ENCODE assay signal across 10 cellular contexts in the genomic region with DNA sequence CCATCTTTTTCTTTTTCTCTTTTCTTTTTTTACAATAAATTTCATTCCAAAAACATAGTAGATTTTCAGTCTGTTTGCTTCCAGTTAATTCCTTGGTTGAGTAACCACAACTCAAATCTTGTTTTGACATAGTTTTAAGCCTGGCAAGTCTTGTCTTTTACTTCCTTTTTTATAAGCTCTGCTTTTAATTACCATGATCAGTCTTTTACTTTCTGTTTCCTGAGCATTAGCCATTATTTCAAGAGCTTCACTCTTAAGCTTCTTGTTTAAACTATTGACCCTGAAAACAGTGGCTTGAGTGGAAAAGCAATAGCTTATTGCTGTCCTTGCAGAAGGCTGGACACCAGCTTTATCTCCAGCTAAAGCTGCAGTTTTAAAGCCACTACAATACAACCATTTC.
A peak's percentile ranks its signal among the peaks of the same experiment; 100 is the strongest.
DNase-seq lines count a peak whose midpoint lies in the region; ATAC-seq and TF ChIP-seq lines count a peak whose summit lies in the region.
"Had no signal": no experiment of that assay in that cellular context is flagged by ENCODE, and none has a peak within 500 bp of the region (broad histone marks: within the 10 kb centered on the region; RNA-seq: fewer than 3 reads in every experiment).

No MANE protein-coding gene starts in this region.

- no peaks in the 10 kb centered on the region for H3K4me1 ChIP-seq in right lobe of liver

- no peak for TF ChIP-seq POLR2A in right lobe of liver (IDR thresholded peaks at IDR 0.05)

- H3K9me3 ChIP-seq in right lobe of liver, result no peaks in the 10 kb centered on the region

- peak; percentile 74 for ATAC-seq in GM19035 (IDR thresholded peaks at IDR 0.05; ENCODE audit: unreplicated experiment)
- peak; percentile 53 for ATAC-seq in HG02852 (IDR thresholded peaks at IDR 0.05; ENCODE audit: unreplicated experiment)
- no peak for ATAC-seq in right lobe of liver
- ATAC-seq: activated naive CD8-positive, alpha-beta T cell treated with anti-CD3 and anti-CD28 coated beads, Interleukin-2, amount 50 U/mL, for 24 hours had no signal

- intact Hi-C loops in right lobe of liver (cut with DNase I), result no loop called here

- in situ Hi-C loops in GM13976 (cut with MboI; ENCODE audit: low sequenced_read_pairs, unreplicated experiment), result no loop called here

- no peak for TF ChIP-seq CTCF in retinal pigment epithelial cell (conservative IDR thresholded peaks at IDR 0.05; ENCODE audit: low read depth, low read length)
- TF ChIP-seq CTCF in GM13976 (IDR thresholded peaks at IDR 0.05; ENCODE audit: borderline replicate concordance, control extremely low read depth, extremely low read depth, insufficient read depth, missing control alignments), result no peak
- TF ChIP-seq CTCF in right lobe of liver (IDR thresholded peaks at IDR 0.05), result no peak

- DNase-seq in NAMALWA (ENCODE audit: low spot score) (peak; percentile 5), retinal pigment epithelial cell (ENCODE audit: low read depth) (peak; percentile 60), GM13976 (ENCODE audit: low spot score) (no peak), ureter (ENCODE audit: low spot score) (no peak), right lobe of liver (no peak)
- DNase-seq: activated naive CD8-positive, alpha-beta T cell treated with anti-CD3 and anti-CD28 coated beads, Interleukin-2, amount 50 U/mL, for 24 hours; GOT3; NCI-H1417 treated with DMSO at 0.1 percent for 48 hours had no signal

- H3K36me3 ChIP-seq in right lobe of liver, result no peaks in the 10 kb centered on the region

- H3K4me3 ChIP-seq in retinal pigment epithelial cell (ENCODE audit: low read length) (no peak overlapping the region), right lobe of liver (no peak overlapping the region)

- H3K27me3 ChIP-seq in right lobe of liver, result no peaks in the 10 kb centered on the region

- H3K27ac ChIP-seq in right lobe of liver, result no peak overlapping the region

Comparison
In these comparisons a context has a peak if more than half of its experiments do, and no peak if none do; other contexts are left out.
1. ATAC-seq: peak in GM19035 (single experiment) and HG02852 (single experiment); none in right lobe of liver (0 of 4).
2. DNase-seq: peak in NAMALWA (single experiment) and retinal pigment epithelial cell (single experiment); none in GM13976 (single experiment), ureter (single experiment) and right lobe of liver (0 of 3).